14 cellular contexts compared by ENCODE assay signal in the genomic region with DNA sequence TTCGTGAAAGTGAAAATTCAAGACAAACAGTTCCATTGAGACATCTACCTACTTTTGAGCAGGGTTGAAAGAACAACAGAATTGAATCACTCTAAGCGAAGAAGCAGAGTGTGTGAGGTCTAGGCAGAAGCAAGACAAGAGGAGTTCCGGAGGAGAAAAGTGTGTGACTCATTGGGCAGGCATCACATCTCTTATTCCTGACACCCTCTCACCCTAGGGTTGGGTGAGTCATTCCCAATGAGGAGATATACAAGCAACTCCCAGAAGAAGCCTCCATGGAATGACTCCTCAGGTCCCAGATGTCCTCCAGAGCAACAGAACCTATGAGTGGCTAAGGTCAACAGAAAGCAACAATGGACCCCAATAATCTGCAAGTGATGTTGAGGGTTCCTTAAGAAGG.
A peak's percentile ranks its signal among the peaks of the same experiment; 100 is the strongest.
DNase-seq lines count a peak whose midpoint lies in the region; ATAC-seq and TF ChIP-seq lines count a peak whose summit lies in the region.
"Had no signal": no experiment of that assay in that cellular context is flagged by ENCODE, and none has a peak within 500 bp of the region (broad histone marks: within the 10 kb centered on the region; RNA-seq: fewer than 3 reads in every experiment).

No MANE protein-coding gene starts in this region.

- no peak for ATAC-seq in HG03439 (IDR thresholded peaks at IDR 0.05; ENCODE audit: unreplicated experiment)

- DNase-seq in 8988T = peak; percentile 17
- peak; percentile 89 for DNase-seq in HCEC 1CT
- peak; percentile 51 for DNase-seq in T1000 (lab: John Stamatoyannopoulos, UW)
- peak; percentile 93 to 94 for DNase-seq in foreskin fibroblast
- no peak for DNase-seq in NCI-H524 treated with DMSO at 0.1 percent for 48 hours (lab: John Stamatoyannopoulos, UW)
- no peak for DNase-seq in stimulated activated CD4-positive, alpha-beta T cell treated with anti-CD3 and anti-CD28 coated beads, Interleukin-15, amount 100 ng/mL, for 24 hours
- no peak for DNase-seq in KG1 (lab: John Stamatoyannopoulos, UW)
- DNase-seq: activated CD4-positive, CD25-positive, alpha-beta regulatory T cell; AML-193; GF-D8; Karpas-422; naive B cell; SHP77 treated with DMSO at 0.1 percent for 48 hours had no signal

- no peak for TF ChIP-seq CTCF in foreskin fibroblast (IDR thresholded peaks at IDR 0.05; ENCODE audit: low read depth, low read length)

- no peak overlapping the region for H3K4me3 ChIP-seq in foreskin fibroblast (ENCODE audit: low read depth in 1 of 2, low read length in 2 of 2)

Comparison
In these comparisons a context has a peak if more than half of its experiments do, and no peak if none do; other contexts are left out.
1. DNase-seq: peak in 8988T (single experiment), HCEC 1CT (single experiment), T1000 (single experiment) and foreskin fibroblast (2 of 2); none in NCI-H524 treated with DMSO at 0.1 percent for 48 hours (single experiment), stimulated activated CD4-positive, alpha-beta T cell treated with anti-CD3 and anti-CD28 coated beads, Interleukin-15, amount 100 ng/mL, for 24 hours (single experiment) and KG1 (single experiment).